Comparison of ENCODE assay signal across 1 cellular context in genomic region chr15:74913041-74913440, GRCh38.
TF ChIP-seq lines count a peak whose summit lies in the region.

No MANE protein-coding gene starts in this region.

TF ChIP-seq in WTC11, 78 proteins besides CTCF, POLR2A, EP300 and RAD21 (continued from another document):
- TF ChIP-seq ARID4B (CRISPR knock-in tag; IDR thresholded peaks at IDR 0.05; ENCODE audit: borderline replicate concordance) (no peak), ZNF317 (CRISPR knock-in tag; IDR thresholded peaks at IDR 0.05; ENCODE audit: borderline replicate concordance, low read depth) (no peak), ZNF532 (CRISPR knock-in tag; IDR thresholded peaks at IDR 0.05; ENCODE audit: borderline replicate concordance) (no peak), USF2 (CRISPR knock-in tag; IDR thresholded peaks at IDR 0.05) (no peak), ZSCAN18 (CRISPR knock-in tag; IDR thresholded peaks at IDR 0.05) (no peak), SP1 (CRISPR knock-in tag; conservative IDR thresholded peaks at IDR 0.05) (no peak), NR3C1 (CRISPR knock-in tag; conservative IDR thresholded peaks at IDR 0.05; ENCODE audit: low read depth) (no peak), ATF2 (CRISPR knock-in tag; IDR thresholded peaks at IDR 0.05; ENCODE audit: borderline replicate concordance, low read depth) (no peak), ZNF219 (CRISPR knock-in tag; IDR thresholded peaks at IDR 0.05; ENCODE audit: borderline replicate concordance) (no peak)
TF ChIP-seq in WTC11: peak in this region for 0.
